In the genomic region with DNA sequence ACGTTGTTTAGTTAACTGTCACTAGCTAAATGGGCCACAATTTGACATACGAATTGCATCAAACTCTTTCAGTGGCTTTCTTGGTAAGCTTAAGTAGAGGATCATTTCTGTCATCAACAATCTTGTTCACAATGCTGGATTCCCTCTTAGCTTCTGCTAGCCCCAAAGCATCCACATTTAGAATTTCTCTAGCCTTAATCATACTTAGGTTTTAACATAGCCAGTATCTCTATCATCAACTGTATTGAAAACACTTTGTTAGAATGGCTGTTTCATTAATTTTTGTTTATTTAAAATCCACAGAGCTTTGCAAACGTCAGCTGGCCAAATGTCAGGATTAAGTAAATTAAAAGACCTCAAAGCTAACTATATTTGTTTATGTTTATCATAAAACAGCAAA, we compare ENCODE assay signal across 26 cellular contexts. TPM values are rescaled to one million over a fixed set of nuclear protein-coding genes. Genes with fewer than 3 reads are reported as not detected.
DNase-seq lines count a peak whose midpoint lies in the region; ATAC-seq, FAIRE-seq and TF ChIP-seq lines count a peak whose summit lies in the region.
"Had no signal": no experiment of that assay in that cellular context is flagged by ENCODE, and none has a peak within 500 bp of the region (broad histone marks: within the 10 kb centered on the region; RNA-seq: fewer than 3 reads in every experiment).

No MANE protein-coding gene starts in this region.

- H3K9me1 ChIP-seq in IMR-90 (ENCODE audit: insufficient read depth, low read length), result no peaks in the 10 kb centered on the region

- in situ Hi-C loops in IMR-90 (cut with MboI; ENCODE audit: low sequenced_read_pairs), result no loop called here

- H3K9ac ChIP-seq in IMR-90 (ENCODE audit: low read depth, low read length), result no peak overlapping the region

- H2BK15ac ChIP-seq in IMR-90 (ENCODE audit: low read depth, low read length), result no peak overlapping the region

- TF ChIP-seq POLR2A in IMR-90 (IDR thresholded peaks at IDR 0.05; ENCODE audit: low read depth, low read length), result no peak
- no peak for TF ChIP-seq POLR2A in right lobe of liver (IDR thresholded peaks at IDR 0.05)

- H3K4me1 Mint-ChIP-seq in activated T-cell treated with anti-CD3 and anti-CD28 coated beads, Interleukin-2, amount 50 U/mL, for 72 hours (ENCODE audit: low read depth), result no peaks in the 10 kb centered on the region
- H3K4me1 Mint-ChIP-seq: CD4-positive, CD25-positive, alpha-beta regulatory T cell; CD8-positive, alpha-beta memory T cell; IgD-negative memory B cell had no signal

- H4K8ac ChIP-seq in IMR-90 (ENCODE audit: low read depth in 2 of 2, low read length in 2 of 2), result no peak overlapping the region

- intact Hi-C loops in IMR-90 (cut with micrococcal nuclease) (no loop called here), right lobe of liver (cut with DNase I) (no loop called here)

- H3K14ac ChIP-seq in IMR-90 (replicated peaks; ENCODE audit: low read depth, low read length), result no peak overlapping the region

- CTCF ChIA-PET in IMR-90 (lab: Yijun Ruan, JAX), result interaction anchor here (1.2 kb wide), 1 partner anchor 13 kb away, joined by 3 read pairs; no protein-coding TSS in a partner anchor

- no peak overlapping the region for H2AFZ ChIP-seq in IMR-90 (replicated peaks; ENCODE audit: low read length, poor library complexity)

- H3K9me3 ChIP-seq in IMR-90 (ENCODE audit: control insufficient read depth, insufficient read depth, low read length) (no peaks in the 10 kb centered on the region), right lobe of liver (no peaks in the 10 kb centered on the region)
- H3K9me3 ChIP-seq: A549, BE2C had no signal

- H3K4me3 Mint-ChIP-seq in activated T-cell treated with anti-CD3 and anti-CD28 coated beads, Interleukin-2, amount 50 U/mL, for 72 hours, result no peak overlapping the region
- H3K4me3 Mint-ChIP-seq: CD4-positive, CD25-positive, alpha-beta regulatory T cell; CD8-positive, alpha-beta memory T cell; IgD-negative memory B cell had no signal

- no peak overlapping the region for H3K4ac ChIP-seq in IMR-90 (ENCODE audit: low read depth, low read length)

- POLR2A ChIA-PET in IMR-90 (lab: Charles Lee; ENCODE audit: unreplicated experiment), result no interaction called here

- no peak overlapping the region for H2BK20ac ChIP-seq in IMR-90 (ENCODE audit: low read depth, low read length)

- H3K27me3 ChIP-seq in IMR-90 (ENCODE audit: control insufficient read depth, insufficient read depth, low read length) (no peaks in the 10 kb centered on the region), right lobe of liver (no peaks in the 10 kb centered on the region)
- H3K27me3 ChIP-seq: BE2C had no signal

- H3K36me3 Mint-ChIP-seq in activated T-cell treated with anti-CD3 and anti-CD28 coated beads, Interleukin-2, amount 50 U/mL, for 72 hours (ENCODE audit: insufficient read depth in 2 of 2), result peaks cover 0 to 1% of the 10 kb centered on the region in 2 donors
- H3K36me3 Mint-ChIP-seq: CD4-positive, CD25-positive, alpha-beta regulatory T cell; CD8-positive, alpha-beta memory T cell had no signal

- ATAC-seq in IMR-90 (ENCODE audit: low read depth), result peak; percentile 94
- no peak for ATAC-seq in activated T-cell treated with anti-CD3 and anti-CD28 coated beads, Interleukin-2, amount 50 U/mL, for 72 hours (replicated peaks in 1 of 2)
- ATAC-seq in right lobe of liver, result no peak
- ATAC-seq in HG02588 (IDR thresholded peaks at IDR 0.05; ENCODE audit: unreplicated experiment), result no peak
- ATAC-seq: A549, HCT116 had no signal

- H2BK5ac ChIP-seq in IMR-90 (ENCODE audit: low read depth, low read length, poor library complexity, severe bottlenecking), result no peak overlapping the region

- no peak overlapping the region for H3K18ac ChIP-seq in IMR-90 (ENCODE audit: low read depth, low read length)

- no peaks in the 10 kb centered on the region for H3K36me3 ChIP-seq in IMR-90 (ENCODE audit: control insufficient read depth, insufficient read depth, low read length)
- peaks cover 0 to under 1% (median 0%) of the 10 kb centered on the region in 4 donors for H3K36me3 ChIP-seq in right lobe of liver
- H3K36me3 ChIP-seq: BE2C had no signal

- H3K4me1 ChIP-seq in IMR-90 (ENCODE audit: control insufficient read depth, insufficient read depth, low read length) (peaks cover 1% of the 10 kb centered on the region; the same call in 1 of the 2 replicates), right lobe of liver (no peaks in the 10 kb centered on the region)
- H3K4me1 ChIP-seq: A549, BE2C had no signal

- no CpG with 5 or more reads among the region's 3 CpGs for WGBS in IMR-90 (ENCODE audit: extremely low coverage in 2 of 2, insufficient read length in 1 of 2), 2 experiments
- 52% methylated on average over 3 of the region's 3 CpGs for WGBS in right lobe of liver (ENCODE audit: insufficient coverage, low coverage, low lambda C conversion rate, missing lambda C conversion rate)

- dilution Hi-C loops in IMR-90 (cut with HindIII; ENCODE audit: low sequenced_read_pairs, unreplicated experiment), result no loop called here

- no peak overlapping the region for H4K91ac ChIP-seq in IMR-90 (ENCODE audit: insufficient read depth, low read depth, low read length)

- H3K9me3 Mint-ChIP-seq in activated T-cell treated with anti-CD3 and anti-CD28 coated beads, Interleukin-2, amount 50 U/mL, for 72 hours, result no peaks in the 10 kb centered on the region
- H3K9me3 Mint-ChIP-seq: CD4-positive, CD25-positive, alpha-beta regulatory T cell; CD8-positive, alpha-beta memory T cell; IgD-negative memory B cell had no signal

- no peak overlapping the region for H2BK120ac ChIP-seq in IMR-90 (ENCODE audit: low read depth, low read length)

- H4K20me1 ChIP-seq in IMR-90 (ENCODE audit: insufficient read depth, low read length), result no peaks in the 10 kb centered on the region

- no peak overlapping the region for H3K4me2 ChIP-seq in IMR-90 (ENCODE audit: low read depth, low read length)
- H3K4me2 ChIP-seq: A549 had no signal

- no peak overlapping the region for H4K5ac ChIP-seq in IMR-90 (ENCODE audit: low read depth, low read length)

- no peak overlapping the region for H3K4me3 ChIP-seq in IMR-90 (ENCODE audit: insufficient read depth, low read depth, low read length)
- no peak overlapping the region for H3K4me3 ChIP-seq in right lobe of liver
- H3K4me3 ChIP-seq: A549 had no signal

- H3K56ac ChIP-seq in IMR-90 (ENCODE audit: extremely low read depth, insufficient read depth, low read length), result no peak overlapping the region

- no peak overlapping the region for H2AK5ac ChIP-seq in IMR-90 (ENCODE audit: low read depth, low read length)

- BruUV-seq in IMR-90 (replicated peaks; lab: Mats Ljungman, UMichigan), result no TSS peak

- peak; percentile 33 for FAIRE-seq in G401.6 (lab: Jason Lieb, UNC)
- FAIRE-seq: A549, HTR-8/SVneo had no signal

- no peak for TF ChIP-seq RAD21 in IMR-90 (IDR thresholded peaks at IDR 0.05; ENCODE audit: low read length)

- no peaks in the 10 kb centered on the region for H3K27me3 Mint-ChIP-seq in activated T-cell treated with anti-CD3 and anti-CD28 coated beads, Interleukin-2, amount 50 U/mL, for 72 hours (ENCODE audit: low read depth)
- H3K27me3 Mint-ChIP-seq: CD4-positive, CD25-positive, alpha-beta regulatory T cell; IgD-negative memory B cell had no signal

- no peak overlapping the region for H3K27ac Mint-ChIP-seq in activated T-cell treated with anti-CD3 and anti-CD28 coated beads, Interleukin-2, amount 50 U/mL, for 72 hours
- H3K27ac Mint-ChIP-seq: CD4-positive, CD25-positive, alpha-beta regulatory T cell; CD8-positive, alpha-beta memory T cell; IgD-negative memory B cell had no signal

- H3K27ac ChIP-seq in IMR-90 (ENCODE audit: insufficient read depth, low read length) (no peak overlapping the region), right lobe of liver (no peak overlapping the region)
- H3K27ac ChIP-seq: 22Rv1, A549 had no signal

- no peak overlapping the region for H3K23ac ChIP-seq in IMR-90 (ENCODE audit: low read depth, low read length)

- no peak overlapping the region for H2AK9ac ChIP-seq in IMR-90 (replicated peaks; ENCODE audit: low read depth, low read length, poor library complexity)

- TF ChIP-seq CTCF in IMR-90 (conservative IDR thresholded peaks at IDR 0.05; ENCODE audit: low read depth, low read length) (no peak), right lobe of liver (IDR thresholded peaks at IDR 0.05) (no peak)

- no peaks in the 10 kb centered on the region for H3K79me1 ChIP-seq in IMR-90 (ENCODE audit: low read depth in 1 of 2, low read length in 2 of 2)

- peak; percentile 27 for DNase-seq in AG08395 (ENCODE audit: low spot score)
- DNase-seq in IMR-90, result peak; percentile 26
- peak; percentile 20 for DNase-seq in fibroblast of gingiva (ENCODE audit: low read depth)
- no peak for DNase-seq in activated T-cell treated with anti-CD3 and anti-CD28 coated beads, Interleukin-2, amount 50 U/mL, for 72 hours
- DNase-seq in right lobe of liver, result no peak
- DNase-seq in NCI-H82 (lab: John Stamatoyannopoulos, UW), result no peak
- DNase-seq: BE2C; C1 segment of cervical spinal cord; CD4-positive, CD25-positive, alpha-beta regulatory T cell; CD8-positive, alpha-beta memory T cell; COR-L47; DMS 273 treated with DMSO at 0.1 percent for 48 hours; DMS53; DND-41; GDM1; GOT3; H7; Karpas-422; KBM-7 had no signal

TF ChIP-seq in IMR-90, 13 proteins besides CTCF, POLR2A, EP300 and RAD21 (continues in another document):
- no peak for TF ChIP-seq BHLHE40 (IDR thresholded peaks at IDR 0.05; ENCODE audit: low read depth, low read length)
- TF ChIP-seq SMC3 (IDR thresholded peaks at IDR 0.05; ENCODE audit: low read depth, low read length), result no peak
- TF ChIP-seq, protein P1, sequence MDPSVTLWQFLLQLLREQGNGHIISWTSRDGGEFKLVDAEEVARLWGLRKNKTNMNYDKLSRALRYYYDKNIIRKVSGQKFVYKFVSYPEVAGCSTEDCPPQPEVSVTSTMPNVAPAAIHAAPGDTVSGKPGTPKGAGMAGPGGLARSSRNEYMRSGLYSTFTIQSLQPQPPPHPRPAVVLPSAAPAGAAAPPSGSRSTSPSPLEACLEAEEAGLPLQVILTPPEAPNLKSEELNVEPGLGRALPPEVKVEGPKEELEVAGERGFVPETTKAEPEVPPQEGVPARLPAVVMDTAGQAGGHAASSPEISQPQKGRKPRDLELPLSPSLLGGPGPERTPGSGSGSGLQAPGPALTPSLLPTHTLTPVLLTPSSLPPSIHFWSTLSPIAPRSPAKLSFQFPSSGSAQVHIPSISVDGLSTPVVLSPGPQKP (IDR thresholded peaks at IDR 0.05; ENCODE audit: borderline replicate concordance, low read depth, low read length), result no peak

RNA-seq across cellular contexts. Expression of gene ABRAXAS2, which starts 41.1 kb away (rescaled TPM):
- total RNA-seq in IMR-90 (2012; rRNA removed), result 10.9 and 19.2 TPM in 2 replicates
- 9.0 and 9.8 TPM in 2 replicates for polyA plus RNA-seq in IMR-90 (2012; rRNA removed)
- polyA plus RNA-seq in IMR-90 (2012; cell fraction: cytosol; rRNA removed), result 1.3 and 2.9 TPM in 2 replicates
- polyA plus RNA-seq in IMR-90 (2012; cell fraction: nucleus; rRNA removed; ENCODE audit: low replicate concordance), result 1.2 and 6.7 TPM in 2 replicates
- 10 to 100 TPM; 20.9 to 24.9 TPM for total RNA-seq in activated T-cell treated with anti-CD3 and anti-CD28 coated beads, Interleukin-2, amount 50 U/mL, for 72 hours
- total RNA-seq in right lobe of liver, result 1 to 10 TPM; 7.1 to 8.1 (median 7.7) TPM

RNA-seq across cellular contexts. Expression of gene EEF1AKMT2, which starts 51.0 kb away (rescaled TPM):
- total RNA-seq in IMR-90 (2012; rRNA removed), result 9.7 and 22.8 TPM in 2 replicates
- 9.5 and 12.7 TPM in 2 replicates for polyA plus RNA-seq in IMR-90 (2012; rRNA removed)
- 3.4 and 3.9 TPM in 2 replicates for polyA plus RNA-seq in IMR-90 (2012; cell fraction: cytosol; rRNA removed)
- 1.3 and 13.1 TPM in 2 replicates for polyA plus RNA-seq in IMR-90 (2012; cell fraction: nucleus; rRNA removed; ENCODE audit: low replicate concordance)
- total RNA-seq in activated T-cell treated with anti-CD3 and anti-CD28 coated beads, Interleukin-2, amount 50 U/mL, for 72 hours, result 10 to 100 TPM; 25.4 to 29.4 TPM
- 1 to 10 TPM; 5.3 to 7.9 (median 7.4) TPM for total RNA-seq in right lobe of liver

Comparison
In these comparisons a context has a peak if more than half of its experiments do, and no peak if none do; other contexts are left out.
1. DNase-seq: peak in AG08395 (single experiment), IMR-90 (single experiment) and fibroblast of gingiva (single experiment); none in activated T-cell treated with anti-CD3 and anti-CD28 coated beads, Interleukin-2, amount 50 U/mL, for 72 hours (0 of 2), right lobe of liver (0 of 3) and NCI-H82 (single experiment).